Comparison of ENCODE assay signal across 17 cellular contexts in the genomic region with DNA sequence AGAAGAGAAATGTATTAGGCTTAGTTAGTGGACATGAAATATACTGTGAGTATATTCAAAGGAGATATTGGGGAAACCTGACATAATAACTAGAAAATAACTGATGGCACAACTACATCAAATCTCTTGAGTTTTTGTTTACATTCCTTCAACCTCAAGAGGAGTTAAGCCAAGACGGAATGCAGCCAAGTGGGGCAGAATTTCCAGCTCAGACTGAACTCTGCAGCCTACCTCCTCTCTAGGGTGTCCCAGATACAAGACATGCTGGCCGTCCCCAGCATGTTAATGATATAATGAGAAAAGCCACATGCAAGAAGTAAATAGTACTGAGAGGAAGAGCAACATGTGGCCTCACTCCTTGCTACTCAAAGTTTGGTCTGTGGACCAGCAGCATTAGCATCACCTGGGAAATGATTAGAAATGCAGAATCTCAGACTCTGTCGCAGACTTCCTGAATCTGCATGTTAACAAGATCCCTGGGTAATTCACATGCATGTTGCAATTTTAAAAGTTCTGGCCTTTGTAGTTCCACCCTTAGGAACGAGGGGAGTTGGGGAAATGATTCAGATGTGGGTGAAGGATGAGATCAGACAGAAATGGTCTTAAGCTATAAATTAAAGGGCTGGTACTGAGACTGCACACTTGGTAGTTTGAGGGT.
A peak's percentile ranks its signal among the peaks of the same experiment; 100 is the strongest.
DNase-seq lines count a peak whose midpoint lies in the region; ATAC-seq and TF ChIP-seq lines count a peak whose summit lies in the region.
"Had no signal": no experiment of that assay in that cellular context is flagged by ENCODE, and none has a peak within 500 bp of the region (broad histone marks: within the 10 kb centered on the region; RNA-seq: fewer than 3 reads in every experiment).

No MANE protein-coding gene starts in this region.

- peaks cover 0 to 20% (median 15%) of the 10 kb centered on the region in 8 donors for H3K9me3 Mint-ChIP-seq in CD4-positive, alpha-beta memory T cell
- H3K9me3 Mint-ChIP-seq: activated T-helper 2 cell treated with anti-CD3 and anti-CD28 coated beads, Interferon-gamma antibody, Interleukin-2, Interleukin-4, amounts not matched to agents 10 μg/mL and 5 μg/mL and 100 μg/mL, durations not matched to agents 14 hours and 24 hours and 36 hours had no signal

- H3K36me3 ChIP-seq in lung (ENCODE audit: control insufficient read depth in 2 of 2, insufficient read depth in 2 of 2, low read length in 2 of 2) = no peaks in the 10 kb centered on the region
- no peaks in the 10 kb centered on the region for H3K36me3 ChIP-seq in CD4-positive, alpha-beta memory T cell (ENCODE audit: insufficient read depth, low read length)
- H3K36me3 ChIP-seq: BE2C had no signal

- DNase-seq in Caki2 (ENCODE audit: low read depth) = peak; percentile 22
- DNase-seq in NCI-H226 = peak; percentile 39
- DNase-seq in epithelial cell of prostate (ENCODE audit: low read depth, low spot score) = no peak
- peak; percentile 50 for DNase-seq in lung (ENCODE audit: low spot score)
- no peak for DNase-seq in NOMO-1 (lab: John Stamatoyannopoulos, UW; ENCODE audit: unreplicated experiment in 2 of 2)
- DNase-seq in CD4-positive, alpha-beta memory T cell = no peak
- DNase-seq: amygdala, BE2C, dermis blood vessel endothelial cell, foreskin melanocyte, mesendoderm, NCI-H774, RPMI8226 had no signal

- WGBS in lung, 2 donors = 26 to 47% methylated on average over 4 of the region's 4 CpGs

- POLR2A ChIA-PET in CD4-positive, alpha-beta memory T cell (lab: Charles Lee; ENCODE audit: partially characterized antibody) = no interaction called here

- H3K4me3 ChIP-seq in lung = no peak overlapping the region
- H3K4me3 ChIP-seq in CD4-positive, alpha-beta memory T cell (ENCODE audit: low read length in 2 of 2) = no peak overlapping the region

- H3K27ac ChIP-seq in epithelial cell of prostate (peak overlapping the region; percentile 40), lung (ENCODE audit: low read depth in 1 of 2, low read length in 1 of 2) (no peak overlapping the region)
- H3K27ac ChIP-seq in CD4-positive, alpha-beta memory T cell (ENCODE audit: low read depth, low read length) = no peak overlapping the region

- CTCF ChIA-PET in CD4-positive, alpha-beta memory T cell (lab: Charles Lee; ENCODE audit: partially characterized antibody) = no interaction called here

- H3K9me3 ChIP-seq in lung (ENCODE audit: control insufficient read depth in 2 of 2, insufficient read depth in 1 of 2, low read length in 1 of 2) = peaks cover 0 to 4% of the 10 kb centered on the region in 2 donors
- no peaks in the 10 kb centered on the region for H3K9me3 ChIP-seq in CD4-positive, alpha-beta memory T cell (ENCODE audit: control insufficient read depth in 1 of 2, low read length in 2 of 2)
- H3K9me3 ChIP-seq: BE2C had no signal

- no peaks in the 10 kb centered on the region for H3K27me3 ChIP-seq in lung (ENCODE audit: control insufficient read depth, insufficient read depth)
- H3K27me3 ChIP-seq in CD4-positive, alpha-beta memory T cell (ENCODE audit: insufficient read depth, low read length) = no peaks in the 10 kb centered on the region
- H3K27me3 ChIP-seq: BE2C had no signal

- ATAC-seq in lung (ENCODE audit: insufficient read depth, low FRiP score) = no peak
- no peak for ATAC-seq in GM18909 (IDR thresholded peaks at IDR 0.05; ENCODE audit: poor library complexity, unreplicated experiment)
- ATAC-seq in HG02885 (IDR thresholded peaks at IDR 0.05; ENCODE audit: poor library complexity, unreplicated experiment) = no peak

- H3K4me3 Mint-ChIP-seq in CD4-positive, alpha-beta memory T cell = no peak overlapping the region
- H3K4me3 Mint-ChIP-seq: neural crest cell had no signal

- intact Hi-C loops in CD4-positive, alpha-beta memory T cell (cut with micrococcal nuclease) = no loop called here

- no peak overlapping the region for H3K27ac Mint-ChIP-seq in CD4-positive, alpha-beta memory T cell
- H3K27ac Mint-ChIP-seq: activated T-helper 2 cell treated with anti-CD3 and anti-CD28 coated beads, Interferon-gamma antibody, Interleukin-2, Interleukin-4, amounts not matched to agents 10 μg/mL and 5 μg/mL and 100 μg/mL, durations not matched to agents 14 hours and 24 hours and 36 hours had no signal

- H3K4me1 Mint-ChIP-seq in CD4-positive, alpha-beta memory T cell = no peaks in the 10 kb centered on the region

- H3K4me1 ChIP-seq in lung (ENCODE audit: control insufficient read depth in 2 of 2, insufficient read depth in 2 of 2, low read length in 2 of 2) = peaks cover 7 to 8% of the 10 kb centered on the region in 2 donors
- no peaks in the 10 kb centered on the region for H3K4me1 ChIP-seq in CD4-positive, alpha-beta memory T cell (ENCODE audit: insufficient read depth, low read length)

- TF ChIP-seq CTCF in lung (IDR thresholded peaks at IDR 0.05; ENCODE audit: control extremely low read depth, extremely low read depth) = no peak

- in situ Hi-C loops in Caki2 (cut with HindIII; ENCODE audit: low pct_unique_long_range_greater_than_20kb, low sequenced_read_pairs) = no loop called here

- peaks cover 0 to 4% of the 10 kb centered on the region in 2 donors for H3K36me3 Mint-ChIP-seq in CD4-positive, alpha-beta memory T cell

- peaks cover 14 to 26% of the 10 kb centered on the region in 2 donors for H3K27me3 Mint-ChIP-seq in CD4-positive, alpha-beta memory T cell

Comparison
In these comparisons a context has a peak if more than half of its experiments do, and no peak if none do; other contexts are left out.
1. DNase-seq: peak in Caki2 (single experiment), NCI-H226 (single experiment) and lung (single experiment); none in epithelial cell of prostate (single experiment), NOMO-1 (0 of 2) and CD4-positive, alpha-beta memory T cell (0 of 5).